In genomic region chr15:52726195-52726594, GRCh38 we compare ENCODE assay signal across 28 cellular contexts.
"Had no signal": no experiment of that assay in that cellular context is flagged by ENCODE, and none has a peak within 500 bp of the region (broad histone marks: within the 10 kb centered on the region; RNA-seq: fewer than 3 reads in every experiment).

No MANE protein-coding gene starts in this region.

- H3K4me1 ChIP-seq: testis, tibial artery, uterus had no signal

- H3K27ac Mint-ChIP-seq: stimulated activated effector memory CD8-positive, alpha-beta T cell treated with anti-CD3 and anti-CD28 coated beads, Interleukin-12 subunit alpha, Interleukin-12 subunit beta, amount 100 ng/mL, for 72 hours; stimulated activated memory B cell treated with anti-CD40 and anti-IgM and Interleukin-4, amounts not matched to agents 10 μg/mL and 1 μg/mL and 100 μg/mL, for 72 hours; stimulated activated naive B cell treated with anti-CD40 and anti-IgM and Interleukin-4, amounts not matched to agents 10 μg/mL and 1 μg/mL and 100 μg/mL, for 72 hours; stimulated activated naive CD8-positive, alpha-beta T cell treated with anti-CD3 and anti-CD28 coated beads, Interleukin-15, amount 100 ng/mL, for 72 hours; stimulated activated naive CD8-positive, alpha-beta T cell treated with anti-CD3 and anti-CD28 coated beads, Interleukin-15, Interleukin-2, amounts not matched to agents 100 ng/mL and 50 ng/mL, for 24 hours; type B pancreatic cell had no signal

- H3K9me3 ChIP-seq: stomach, suprapubic skin, testis, thoracic aorta, thyroid gland, tibial artery, tibial nerve, transverse colon, upper lobe of left lung, upper lobe of right lung, uterus, vagina had no signal

- H3K36me3 ChIP-seq: stomach, suprapubic skin, thoracic aorta, thyroid gland, tibial artery, tibial nerve, transverse colon, upper lobe of left lung, upper lobe of right lung, uterus, vagina had no signal

- H3K27ac ChIP-seq: stomach, suprapubic skin, testis, thoracic aorta, thyroid gland, tibial artery, tibial nerve, transverse colon, upper lobe of left lung, upper lobe of right lung, uterus, vagina had no signal

- H3K4me3 Mint-ChIP-seq: stimulated activated effector memory CD8-positive, alpha-beta T cell treated with anti-CD3 and anti-CD28 coated beads, Interleukin-12 subunit alpha, Interleukin-12 subunit beta, amount 100 ng/mL, for 72 hours; stimulated activated memory B cell treated with anti-CD40 and anti-IgM and Interleukin-4, amounts not matched to agents 10 μg/mL and 1 μg/mL and 100 μg/mL, for 72 hours; stimulated activated naive B cell treated with anti-CD40 and anti-IgM and Interleukin-4, amounts not matched to agents 10 μg/mL and 1 μg/mL and 100 μg/mL, for 72 hours; stimulated activated naive CD8-positive, alpha-beta T cell treated with anti-CD3 and anti-CD28 coated beads, Interleukin-15, amount 100 ng/mL, for 72 hours; stimulated activated naive CD8-positive, alpha-beta T cell treated with anti-CD3 and anti-CD28 coated beads, Interleukin-15, Interleukin-2, amounts not matched to agents 100 ng/mL and 50 ng/mL, for 24 hours; type B pancreatic cell had no signal

- DNase-seq: stimulated activated CD4-positive, alpha-beta T cell treated with anti-CD3 and anti-CD28 coated beads, Interleukin-2, amount 100 ng/mL, for 48 hours; stimulated activated CD4-positive, alpha-beta T cell treated with anti-CD3 and anti-CD28 coated beads, Interleukin-4, amount 100 ng/mL, for 1 hour; stimulated activated CD4-positive, alpha-beta T cell treated with anti-CD3 and anti-CD28 coated beads, Interleukin-4, amount 100 ng/mL, for 24 hours; stimulated activated CD4-positive, alpha-beta T cell treated with anti-CD3 and anti-CD28 coated beads, Interleukin-4, amount 100 ng/mL, for 4 hours; stimulated activated CD8-positive, alpha-beta memory T cell treated with anti-CD3 and anti-CD28 coated beads, Interleukin-4, amount 100 ng/mL, for 48 hours; stimulated activated naive B cell treated with anti-CD40 and anti-IgM and Interleukin-4, amounts not matched to agents 10 μg/mL and 1 μg/mL and 100 μg/mL, for 72 hours; stimulated activated naive CD4-positive, alpha-beta T cell; stimulated activated naive CD4-positive, alpha-beta T cell treated with Interleukin-2 at 50 U/mL for 16 hours; stimulated activated naive CD8-positive, alpha-beta T cell treated with anti-CD3 and anti-CD28 coated beads, Interleukin-15, amount 100 ng/mL, for 72 hours; stimulated activated naive CD8-positive, alpha-beta T cell treated with anti-CD3 and anti-CD28 coated beads, Interleukin-15, Interleukin-2, amounts not matched to agents 100 U/mL and 50 U/mL, for 24 hours; stomach; substantia nigra; testis; thyroid gland; tibial artery; transverse colon; trophoblast cell; upper lobe of left lung; upper lobe of right lung; uterus had no signal

- H3K36me3 Mint-ChIP-seq: stimulated activated effector memory CD8-positive, alpha-beta T cell treated with anti-CD3 and anti-CD28 coated beads, Interleukin-12 subunit alpha, Interleukin-12 subunit beta, amount 100 ng/mL, for 72 hours; stimulated activated memory B cell treated with anti-CD40 and anti-IgM and Interleukin-4, amounts not matched to agents 10 μg/mL and 1 μg/mL and 100 μg/mL, for 72 hours; stimulated activated naive B cell treated with anti-CD40 and anti-IgM and Interleukin-4, amounts not matched to agents 10 μg/mL and 1 μg/mL and 100 μg/mL, for 72 hours; type B pancreatic cell had no signal

- ATAC-seq: stimulated activated effector memory CD8-positive, alpha-beta T cell treated with anti-CD3 and anti-CD28 coated beads, Interleukin-12 subunit alpha, Interleukin-12 subunit beta, amount 100 ng/mL, for 72 hours; stimulated activated memory B cell treated with anti-CD40 and anti-IgM and Interleukin-4, amounts not matched to agents 10 μg/mL and 1 μg/mL and 100 μg/mL, for 72 hours; stimulated activated naive B cell treated with anti-CD40 and anti-IgM and Interleukin-4, amounts not matched to agents 10 μg/mL and 1 μg/mL and 100 μg/mL, for 72 hours; stimulated activated naive CD8-positive, alpha-beta T cell treated with anti-CD3 and anti-CD28 coated beads, Interleukin-15, amount 100 ng/mL, for 72 hours; stimulated activated naive CD8-positive, alpha-beta T cell treated with anti-CD3 and anti-CD28 coated beads, Interleukin-15, Interleukin-2, amounts not matched to agents 100 U/mL and 50 U/mL, for 24 hours; upper lobe of right lung had no signal

- H3K27me3 Mint-ChIP-seq: stimulated activated memory B cell treated with anti-CD40 and anti-IgM and Interleukin-4, amounts not matched to agents 10 μg/mL and 1 μg/mL and 100 μg/mL, for 72 hours; stimulated activated naive B cell treated with anti-CD40 and anti-IgM and Interleukin-4, amounts not matched to agents 10 μg/mL and 1 μg/mL and 100 μg/mL, for 72 hours; stimulated activated naive CD8-positive, alpha-beta T cell treated with anti-CD3 and anti-CD28 coated beads, Interleukin-15, amount 100 ng/mL, for 72 hours; stimulated activated naive CD8-positive, alpha-beta T cell treated with anti-CD3 and anti-CD28 coated beads, Interleukin-15, Interleukin-2, amounts not matched to agents 100 ng/mL and 50 ng/mL, for 24 hours had no signal

- H3K4me3 ChIP-seq: stomach, suprapubic skin, testis, thoracic aorta, thyroid gland, tibial artery, tibial nerve, transverse colon, upper lobe of left lung, upper lobe of right lung, uterus, vagina had no signal
